18 cellular contexts compared by ENCODE assay signal in the genomic region with DNA sequence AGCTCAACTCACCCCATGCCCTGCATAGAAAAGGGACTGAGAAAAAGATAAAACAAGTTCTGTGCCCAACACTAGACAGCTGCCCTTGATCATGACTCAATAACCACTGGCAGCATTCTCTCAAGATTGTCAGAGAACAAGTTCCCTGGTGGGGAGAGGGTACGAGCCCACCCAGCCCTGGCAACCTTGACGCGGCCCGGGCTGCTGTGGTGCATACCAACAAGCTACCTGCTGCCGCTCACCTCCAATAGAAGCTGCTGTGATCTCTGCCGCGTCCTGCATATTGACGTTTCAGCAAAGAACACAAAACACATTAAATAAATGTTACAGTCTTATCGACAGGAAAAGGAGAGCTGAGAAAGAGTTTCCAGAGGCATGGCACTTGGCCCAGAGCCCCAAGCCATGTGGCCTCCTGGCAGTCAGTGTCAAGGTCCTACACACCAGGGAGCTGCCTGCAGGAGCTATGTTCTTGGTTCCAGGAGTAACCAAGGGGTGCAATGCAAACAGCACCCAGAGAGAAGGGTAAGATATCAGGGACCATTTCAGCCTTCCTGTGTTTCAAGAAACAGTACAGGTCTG. TPM values are rescaled to one million over a fixed set of nuclear protein-coding genes. Genes with fewer than 3 reads are reported as not detected.
DNase-seq lines count a peak whose midpoint lies in the region; ATAC-seq, FAIRE-seq and TF ChIP-seq lines count a peak whose summit lies in the region.
"Had no signal": no experiment of that assay in that cellular context is flagged by ENCODE, and none has a peak within 500 bp of the region (broad histone marks: within the 10 kb centered on the region; RNA-seq: fewer than 3 reads in every experiment).

No MANE protein-coding gene starts in this region.

- TF ChIP-seq CTCF in RWPE1 (conservative IDR thresholded peaks at IDR 0.05; ENCODE audit: low read depth) (no peak), VCaP (conservative IDR thresholded peaks at IDR 0.05) (no peak), endothelial cell of umbilical vein (IDR thresholded peaks at IDR 0.05; ENCODE audit: extremely low read depth in 1 of 2, insufficient read depth in 1 of 2, low read depth in 1 of 2, low read length in 2 of 2) (no peak)

- H3K27ac Mint-ChIP-seq in stimulated activated effector memory CD8-positive, alpha-beta T cell treated with anti-CD3 and anti-CD28 coated beads, Interleukin-12 subunit alpha, Interleukin-12 subunit beta, amount 100 ng/mL, for 72 hours: peak overlapping the region; percentile 48
- H3K27ac Mint-ChIP-seq: CD8-positive, alpha-beta T cell had no signal

- H3K27me3 ChIP-seq in endothelial cell of umbilical vein (ENCODE audit: control insufficient read depth in 2 of 2, insufficient read depth in 2 of 2, low read length in 2 of 2): peaks cover 0 to 8% of the 10 kb centered on the region in 2 experiments
- no peaks in the 10 kb centered on the region for H3K27me3 ChIP-seq in effector memory CD4-positive, alpha-beta T cell (replicated peaks; ENCODE audit: control insufficient read depth, insufficient read depth, low read length, poor library complexity, severe bottlenecking)

- BruUV-seq in endothelial cell of umbilical vein (replicated peaks; lab: Mats Ljungman, UMichigan): no TSS peak

- H3K9me3 Mint-ChIP-seq in stimulated activated effector memory CD8-positive, alpha-beta T cell treated with anti-CD3 and anti-CD28 coated beads, Interleukin-12 subunit alpha, Interleukin-12 subunit beta, amount 100 ng/mL, for 72 hours: no peaks in the 10 kb centered on the region
- H3K9me3 Mint-ChIP-seq: CD8-positive, alpha-beta T cell had no signal

- no peak for TF ChIP-seq POLR2A in endothelial cell of umbilical vein (IDR thresholded peaks at IDR 0.05; ENCODE audit: low read depth, low read length)

- H3K4me3 ChIP-seq in endothelial cell of umbilical vein (replicated peaks in 1 of 3; ENCODE audit: insufficient read depth in 1 of 3, low read depth in 1 of 3, low read length in 3 of 3): no peak overlapping the region
- no peak overlapping the region for H3K4me3 ChIP-seq in effector memory CD4-positive, alpha-beta T cell (ENCODE audit: insufficient read depth, low read depth, low read length, poor library complexity, severe bottlenecking)
- H3K4me3 ChIP-seq: A549, HAP-1 had no signal

- H3K4me3 Mint-ChIP-seq in stimulated activated effector memory CD8-positive, alpha-beta T cell treated with anti-CD3 and anti-CD28 coated beads, Interleukin-12 subunit alpha, Interleukin-12 subunit beta, amount 100 ng/mL, for 72 hours: no peak overlapping the region
- H3K4me3 Mint-ChIP-seq: CD8-positive, alpha-beta T cell had no signal

- H3K36me3 Mint-ChIP-seq in stimulated activated effector memory CD8-positive, alpha-beta T cell treated with anti-CD3 and anti-CD28 coated beads, Interleukin-12 subunit alpha, Interleukin-12 subunit beta, amount 100 ng/mL, for 72 hours: peaks cover 52% of the 10 kb centered on the region
- H3K36me3 Mint-ChIP-seq: CD8-positive, alpha-beta T cell had no signal

- no peaks in the 10 kb centered on the region for H3K79me2 ChIP-seq in endothelial cell of umbilical vein (ENCODE audit: control insufficient read depth, insufficient read depth, low read length)

- H3K4me2 ChIP-seq in endothelial cell of umbilical vein (ENCODE audit: insufficient read depth, low read length): no peak overlapping the region
- H3K4me2 ChIP-seq: A549 had no signal

- H3K36me3 ChIP-seq in endothelial cell of umbilical vein (ENCODE audit: control insufficient read depth in 2 of 2, extremely low read depth in 1 of 2, insufficient read depth in 2 of 2, low read length in 2 of 2): no peaks in the 10 kb centered on the region
- no peaks in the 10 kb centered on the region for H3K36me3 ChIP-seq in effector memory CD4-positive, alpha-beta T cell (ENCODE audit: control insufficient read depth, insufficient read depth, low read length)
- H3K36me3 ChIP-seq: BE2C, HAP-1 had no signal

- intact Hi-C loops in endothelial cell of umbilical vein (cut with micrococcal nuclease): no loop called here

- CTCF ChIA-PET in RWPE1 (lab: Yijun Ruan, JAX) (no interaction called here), endothelial cell of umbilical vein (lab: Charles Lee) (interaction anchor here (1.1 kb wide), 1 partner anchor 14 kb away, joined by 3 read pairs; no protein-coding TSS in a partner anchor)

- H2AFZ ChIP-seq in endothelial cell of umbilical vein (ENCODE audit: low read depth, low read length): no peak overlapping the region

- H3K9me3 ChIP-seq in endothelial cell of umbilical vein (replicated peaks; ENCODE audit: control insufficient read depth, insufficient read depth, low read length): no peaks in the 10 kb centered on the region
- H3K9me3 ChIP-seq in effector memory CD4-positive, alpha-beta T cell (ENCODE audit: control insufficient read depth, low read length): no peaks in the 10 kb centered on the region
- H3K9me3 ChIP-seq: A549, BE2C, Caco-2, HAP-1 had no signal

- H3K9ac ChIP-seq in endothelial cell of umbilical vein (replicated peaks; ENCODE audit: extremely low read depth, insufficient read depth, low read length): no peak overlapping the region

- POLR2A ChIA-PET in RWPE1 (lab: Yijun Ruan, JAX; ENCODE audit: low non-redundant PET) (no interaction called here), endothelial cell of umbilical vein (lab: Charles Lee) (no interaction called here)

- H3K4me1 Mint-ChIP-seq in stimulated activated effector memory CD8-positive, alpha-beta T cell treated with anti-CD3 and anti-CD28 coated beads, Interleukin-12 subunit alpha, Interleukin-12 subunit beta, amount 100 ng/mL, for 72 hours: peaks cover 47% of the 10 kb centered on the region

- H3K9me1 ChIP-seq in endothelial cell of umbilical vein (replicated peaks; ENCODE audit: control insufficient read depth, extremely low read depth, insufficient read depth, low read length): no peaks in the 10 kb centered on the region

- FAIRE-seq in endothelial cell of umbilical vein (lab: Jason Lieb, UNC): no peak
- FAIRE-seq: A549, GM12892, GM19239, H1 had no signal

- no peak for ATAC-seq in stimulated activated effector memory CD8-positive, alpha-beta T cell treated with anti-CD3 and anti-CD28 coated beads, Interleukin-12 subunit alpha, Interleukin-12 subunit beta, amount 100 ng/mL, for 72 hours
- ATAC-seq: A549; CD8-positive, alpha-beta T cell had no signal

- dilution Hi-C loops in endothelial cell of umbilical vein (cut with MboI; ENCODE audit: extremely low pct_ligation_motif_present, low sequenced_read_pairs): no loop called here

- peak overlapping the region; percentile 0; the same call in 1 of the 2 replicates for H3K27ac ChIP-seq in RWPE1
- H3K27ac ChIP-seq in VCaP: peak overlapping the region; percentile 60
- no peak overlapping the region for H3K27ac ChIP-seq in endothelial cell of umbilical vein (ENCODE audit: insufficient read depth, low read depth, low read length)
- no peak overlapping the region for H3K27ac ChIP-seq in effector memory CD4-positive, alpha-beta T cell (ENCODE audit: insufficient read depth, low read length, poor library complexity, severe bottlenecking)
- H3K27ac ChIP-seq: A549, C4-2B had no signal

- no peak for DNase-seq in RWPE1 (ENCODE audit: low spot score)
- DNase-seq in endothelial cell of umbilical vein (ENCODE audit: low read depth, low spot score): peak; percentile 13
- no peak for DNase-seq in stimulated activated effector memory CD8-positive, alpha-beta T cell treated with anti-CD3 and anti-CD28 coated beads, Interleukin-12 subunit alpha, Interleukin-12 subunit beta, amount 100 ng/mL, for 72 hours (ENCODE audit: low spot score in 2 of 2)
- no peak for DNase-seq in COLO829 (ENCODE audit: low spot score)
- DNase-seq in effector memory CD4-positive, alpha-beta T cell: no peak
- DNase-seq in GM19238 (ENCODE audit: insufficient read length, low spot score): no peak
- DNase-seq: BE2C; Caco-2; CD8-positive, alpha-beta T cell; DND-41; GDM1 had no signal

- H4K20me1 ChIP-seq in endothelial cell of umbilical vein (replicated peaks; ENCODE audit: control insufficient read depth, extremely low read depth, insufficient read depth, low read length): no peaks in the 10 kb centered on the region

- no peaks in the 10 kb centered on the region for H3K4me1 ChIP-seq in endothelial cell of umbilical vein (ENCODE audit: control insufficient read depth, extremely low read depth, insufficient read depth, low read length)
- peaks cover 6% of the 10 kb centered on the region for H3K4me1 ChIP-seq in effector memory CD4-positive, alpha-beta T cell (ENCODE audit: control insufficient read depth, insufficient read depth, low read length, poor library complexity, severe bottlenecking)
- H3K4me1 ChIP-seq: A549, BE2C, Caco-2, HAP-1 had no signal

TF ChIP-seq in endothelial cell of umbilical vein, 7 proteins besides CTCF, POLR2A, EP300 and RAD21:
- TF ChIP-seq GATA2 (IDR thresholded peaks at IDR 0.05; ENCODE audit: insufficient read depth, insufficient read length, low read depth, low read length) (no peak), POLR2AphosphoS5 (IDR thresholded peaks at IDR 0.05; ENCODE audit: insufficient read depth, low read depth, low read length) (no peak), EZH2 (IDR thresholded peaks at IDR 0.05; ENCODE audit: borderline replicate concordance, low read depth, low read length, severe bottlenecking) (no peak), JUN (IDR thresholded peaks at IDR 0.05; ENCODE audit: borderline replicate concordance, insufficient read depth, insufficient read length, low read depth) (no peak), FOS (IDR thresholded peaks at IDR 0.05; ENCODE audit: borderline replicate concordance, insufficient read depth, low read length) (no peak), MYC (IDR thresholded peaks at IDR 0.05; ENCODE audit: low read depth, low read length) (no peak)
- TF ChIP-seq, protein P1, sequence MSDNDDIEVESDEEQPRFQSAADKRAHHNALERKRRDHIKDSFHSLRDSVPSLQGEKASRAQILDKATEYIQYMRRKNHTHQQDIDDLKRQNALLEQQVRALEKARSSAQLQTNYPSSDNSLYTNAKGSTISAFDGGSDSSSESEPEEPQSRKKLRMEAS (IDR thresholded peaks at IDR 0.05; ENCODE audit: insufficient read depth, insufficient read length): no peak
TF ChIP-seq in endothelial cell of umbilical vein: peak in this region for 0.

RNA-seq across cellular contexts. Expression of gene WHRN, which starts 28.3 kb away (rescaled TPM):
- total RNA-seq in endothelial cell of umbilical vein: 0.69 and 1.1 TPM in 2 replicates
- polyA plus RNA-seq in endothelial cell of umbilical vein: 0.35 and 0.53 TPM in 2 replicates
- polyA plus RNA-seq in endothelial cell of umbilical vein (2011; cell fraction: cytosol; rRNA removed): 0.18 and 0.20 TPM in 2 replicates
- 1.4 and 1.7 TPM in 2 replicates for polyA plus RNA-seq in endothelial cell of umbilical vein (2011; cell fraction: nucleus; rRNA removed)
- 0.49 and 0.70 TPM in 2 replicates for polyA plus RNA-seq in endothelial cell of umbilical vein (2012)
- 0.22 and 0.49 TPM in 2 replicates for polyA minus RNA-seq in endothelial cell of umbilical vein
- 7.3 TPM for polyA minus RNA-seq in endothelial cell of umbilical vein (2011; cell fraction: cytosol; rRNA and poly(A)+ RNA removed)
- polyA minus RNA-seq in endothelial cell of umbilical vein (2011; cell fraction: nucleus; rRNA and poly(A)+ RNA removed): 1.3 and 2.8 TPM in 2 replicates

Comparison
In these comparisons a context has a peak if more than half of its experiments do, and no peak if none do; other contexts are left out.
1. H3K27ac ChIP-seq: peak in RWPE1 (single experiment) and VCaP (single experiment); none in endothelial cell of umbilical vein (single experiment) and effector memory CD4-positive, alpha-beta T cell (single experiment).